In the genomic region with DNA sequence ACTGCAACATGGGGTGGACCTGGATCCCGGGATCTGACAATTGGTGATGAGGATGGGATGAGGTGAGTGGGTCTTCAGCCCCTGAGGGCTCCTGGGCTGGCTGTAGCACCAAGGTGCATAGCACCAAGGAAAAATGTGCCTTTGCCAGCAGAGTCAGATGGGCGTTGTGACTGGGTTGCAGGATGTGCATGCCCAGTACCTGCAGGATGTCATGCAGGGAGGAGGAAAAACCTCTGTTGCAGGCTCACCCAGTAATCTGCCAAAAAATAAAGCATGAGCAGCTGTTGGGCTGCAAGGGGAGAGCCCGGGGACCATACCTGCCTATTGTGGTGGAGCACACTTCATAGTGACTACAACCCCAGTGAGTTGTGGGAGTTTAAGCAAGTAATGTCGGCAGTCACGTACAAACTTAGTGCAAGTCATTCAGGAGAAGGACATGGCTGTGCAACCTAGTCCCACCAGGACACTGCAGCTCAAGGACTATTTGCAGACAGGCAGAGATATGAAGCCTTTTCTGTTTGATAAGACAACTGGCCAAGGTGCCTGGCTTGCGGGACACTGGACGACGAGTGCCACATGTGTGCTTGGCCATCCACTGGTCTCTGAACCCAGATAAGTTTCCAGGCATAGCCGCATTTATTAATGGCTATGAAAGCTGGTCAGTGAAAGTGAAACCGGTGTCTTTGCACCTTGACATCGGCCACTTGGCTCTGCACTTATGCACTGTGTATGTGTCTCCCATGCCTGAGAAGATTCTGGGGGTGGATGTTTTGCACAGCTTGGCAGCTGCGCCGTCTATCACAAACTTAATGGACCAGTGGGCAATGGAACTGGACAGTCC, we compare ENCODE assay signal across 26 cellular contexts.
"Had no signal": no experiment of that assay in that cellular context is flagged by ENCODE, and none has a peak within 500 bp of the region (broad histone marks: within the 10 kb centered on the region; RNA-seq: fewer than 3 reads in every experiment).

No MANE protein-coding gene starts in this region.

- H3K36me3 ChIP-seq: ascending aorta, Peyer's patch, SJSA1 had no signal

- DNase-seq: activated CD4-positive, alpha-beta T cell treated with anti-CD3 and anti-CD28 coated beads for 48 hours; activated CD4-positive, alpha-beta T cell treated with anti-CD3 and anti-CD28 coated beads, Interleukin-2, amount 50 U/mL, for 4 hours; activated CD4-positive, CD25-positive, alpha-beta regulatory T cell treated with anti-CD3 and anti-CD28 coated beads, Interleukin-2, amount 50 U/mL, for 72 hours; activated CD8-positive, alpha-beta memory T cell treated with anti-CD3 and anti-CD28 coated beads, Interleukin-2, amount 50 U/mL, for 48 hours; activated CD8-positive, alpha-beta T cell treated with anti-CD3 and anti-CD28 coated beads, Interleukin-2, amount 10 ng/mL, durations not matched to agents 7 days and 5 days; activated effector memory CD4-positive, alpha-beta T cell treated with Interleukin-2 at 50 U/mL for 16 hours; activated naive CD4-positive, alpha-beta T cell treated with Interleukin-2 at 50 U/mL for 16 hours; activated naive CD8-positive, alpha-beta T cell treated with anti-CD3 and anti-CD28 coated beads, Interleukin-2, amount 50 U/mL, for 24 hours; activated T-cell treated with anti-CD3 and anti-CD28 coated beads, Interleukin-2, amount 50 U/mL, for 1 hour; amniotic stem cell; KG1; NCI-H1048; NCI-H1930; NCI-H2107; NCI-H2171 treated with DMSO at 0.1 percent for 48 hours; NCI-H226; NCI-H526 treated with DMSO at 0.1 percent for 48 hours; NCI-H82; SHP77 had no signal

- ATAC-seq: activated CD8-positive, alpha-beta T cell treated with anti-CD3 and anti-CD28 coated beads, Interleukin-2, amount 10 ng/mL, durations not matched to agents 7 days and 5 days; activated naive CD4-positive, alpha-beta T cell treated with anti-CD3 and anti-CD28 coated beads, Interleukin-2, amount 50 U/mL, for 72 hours; SK-N-SH treated with all-trans-retinoic acid at 6 μM for 48 hours; WTC11 had no signal

- H3K4me1 ChIP-seq: ascending aorta, Peyer's patch, SJSA1 had no signal

- H3K4me3 ChIP-seq: ascending aorta, body of pancreas, Peyer's patch, SJSA1 had no signal

- H3K27me3 ChIP-seq: ascending aorta, body of pancreas, Peyer's patch, SJSA1 had no signal

- H3K9me3 ChIP-seq: ascending aorta, body of pancreas, Peyer's patch, SJSA1 had no signal

- H3K27ac ChIP-seq: ascending aorta, body of pancreas, SJSA1 had no signal
